Comparison of ENCODE assay signal across 9 cellular contexts in genomic region chr19:12156254-12157058, GRCh38. TPM values are rescaled to one million over a fixed set of nuclear protein-coding genes. Genes with fewer than 3 reads are reported as not detected.
A peak's percentile ranks its signal among the peaks of the same experiment; 100 is the strongest.
DNase-seq lines count a peak whose midpoint lies in the region; FAIRE-seq and TF ChIP-seq lines count a peak whose summit lies in the region.
"Had no signal": no experiment of that assay in that cellular context is flagged by ENCODE, and none has a peak within 500 bp of the region (broad histone marks: within the 10 kb centered on the region; RNA-seq: fewer than 3 reads in every experiment).

Gene ZNF625, minus strand, starts transcription at chr19:12156734. Its CDS starts 176 bp downstream, at chr19:12156558.

- WGBS in hepatocyte (ENCODE audit: low lambda C conversion rate, missing lambda C conversion rate) = 1% methylated on average over 28 of the region's 57 CpGs

- H3K9ac ChIP-seq in BLaER1 = peak within 1 kb of the TSS; percentile 78

- H3K27me3 ChIP-seq in BLaER1 (peaks cover 26% of the 10 kb centered on the region), PC-9 (ENCODE audit: insufficient read depth, low read depth) (no peaks in the 10 kb centered on the region), hepatocyte (no peaks in the 10 kb centered on the region)

- peak; percentile 61 for TF ChIP-seq POLR2A in GM18951 (IDR thresholded peaks at IDR 0.05; ENCODE audit: extremely low read depth, insufficient read depth, insufficient read length)

- H3K9me3 ChIP-seq in BLaER1 (peaks cover 31% of the 10 kb centered on the region), PC-9 (ENCODE audit: insufficient read depth, low read depth) (no peaks in the 10 kb centered on the region), hepatocyte (ENCODE audit: low read depth) (no peaks in the 10 kb centered on the region)

- H3K36me3 ChIP-seq in BLaER1 (peaks cover 11% of the 10 kb centered on the region; the same call in 1 of the 2 replicates), PC-9 (ENCODE audit: low read depth) (peaks cover 3% of the 10 kb centered on the region; the same call in 1 of the 2 replicates), hepatocyte (replicated peaks; ENCODE audit: insufficient read depth, low read depth) (no peaks in the 10 kb centered on the region)

- H3K79me2 ChIP-seq in PC-9 (ENCODE audit: low read depth) (0 out of 2 replicates have a peak, but pooled peaks cover 4% of the 10 kb centered on the region), hepatocyte (peaks cover 47% of the 10 kb centered on the region)

- H3K9me2 ChIP-seq in PC-9 (ENCODE audit: insufficient read depth) (no peaks in the 10 kb centered on the region), hepatocyte (replicated peaks; ENCODE audit: insufficient read depth) (no peaks in the 10 kb centered on the region)

- H4K20me1 ChIP-seq in BLaER1 (no peaks in the 10 kb centered on the region), PC-9 (ENCODE audit: insufficient read depth) (no peaks in the 10 kb centered on the region), hepatocyte (ENCODE audit: insufficient read depth, poor library complexity, severe bottlenecking) (peaks cover 6% of the 10 kb centered on the region)

- H3K4me1 ChIP-seq in BLaER1 = 0 out of 2 replicates have a peak, but pooled peaks cover 6% of the 10 kb centered on the region
- peaks cover 5% of the 10 kb centered on the region; the same call in 1 of the 2 replicates for H3K4me1 ChIP-seq in PC-9 (replicated peaks; ENCODE audit: insufficient read depth)
- H3K4me1 ChIP-seq in hepatocyte (ENCODE audit: insufficient read depth) = no peaks in the 10 kb centered on the region

- H3K4me3 ChIP-seq in BLaER1 (peak within 1 kb of the TSS; percentile 75), PC-9 (peak within 1 kb of the TSS; percentile 63), hepatocyte (peak within 1 kb of the TSS; percentile 76)

- CTCF ChIA-PET in PC-9 (lab: Charles Lee) = no interaction called here

- H3F3A ChIP-seq in PC-9 (ENCODE audit: insufficient read depth, low read depth) = no peaks in the 10 kb centered on the region

- BruUV-seq in PC-9 (replicated peaks; lab: Mats Ljungman, UMichigan) = no TSS peak

- peak within 1 kb of the TSS; percentile 72 for H3K27ac ChIP-seq in BLaER1
- H3K27ac ChIP-seq in PC-9 = no peak within 1 kb of the TSS
- peak within 1 kb of the TSS; percentile 95 for H3K27ac ChIP-seq in hepatocyte

- in situ Hi-C loops in GM18951 (cut with MboI; ENCODE audit: low sequenced_read_pairs, unreplicated experiment) = no loop called here

- POLR2A ChIA-PET in PC-9 (lab: Charles Lee; ENCODE audit: unreplicated experiment) = interaction anchor here (0.6 kb wide), 1 partner anchor 455 kb away, joined by 6 read pairs; the partner anchor contains the start of gene ZNF791

- H2AFZ ChIP-seq in PC-9 (peak within 1 kb of the TSS; percentile 82), hepatocyte (peak within 1 kb of the TSS; percentile 87)

- FAIRE-seq in HTR-8/SVneo (lab: Jason Lieb, UNC) = peak; percentile 76

- no peak for TF ChIP-seq CTCF in PC-9 (conservative IDR thresholded peaks at IDR 0.05)
- TF ChIP-seq CTCF in hepatocyte (IDR thresholded peaks at IDR 0.05; ENCODE audit: poor library complexity) = no peak

- H3K4me2 ChIP-seq in BLaER1 = peak within 1 kb of the TSS; percentile 68
- H3K4me2 ChIP-seq in PC-9 = peak within 1 kb of the TSS; percentile 86
- H3K4me2 ChIP-seq in hepatocyte = peak within 1 kb of the TSS; percentile 82

- intact Hi-C loops in PC-9 (cut with micrococcal nuclease; ENCODE audit: unreplicated experiment) = no loop called here
- intact Hi-C loops in posterior cingulate gyrus (cut with DNase I) = no loop called here

- DNase-seq in HTR-8/SVneo (ENCODE audit: insufficient read length, low spot score) = peak; percentile 93
- DNase-seq in PC-9 = peak; percentile 71 to 81
- peak; percentile 96 for DNase-seq in astrocyte of the hippocampus (ENCODE audit: low read depth, low spot score)
- peak; percentile 92 for DNase-seq in hepatocyte (ENCODE audit: low spot score)
- peak; percentile 84 to 99 (median 94) for DNase-seq in posterior cingulate gyrus
- DNase-seq in NAMALWA (ENCODE audit: low spot score) = no peak

RNA-seq across cellular contexts. Expression of gene ZNF625, which starts in this region (rescaled TPM):
- total RNA-seq in PC-9 (2021) (5.7 and 6.4 TPM in 2 replicates), hepatocyte (9.7 and 10.3 TPM in 2 replicates)
- polyA plus RNA-seq in hepatocyte = 1.8 and 2.3 TPM in 2 replicates
- total RNA-seq: NCI-H460 had no signal
